In the genomic region with DNA sequence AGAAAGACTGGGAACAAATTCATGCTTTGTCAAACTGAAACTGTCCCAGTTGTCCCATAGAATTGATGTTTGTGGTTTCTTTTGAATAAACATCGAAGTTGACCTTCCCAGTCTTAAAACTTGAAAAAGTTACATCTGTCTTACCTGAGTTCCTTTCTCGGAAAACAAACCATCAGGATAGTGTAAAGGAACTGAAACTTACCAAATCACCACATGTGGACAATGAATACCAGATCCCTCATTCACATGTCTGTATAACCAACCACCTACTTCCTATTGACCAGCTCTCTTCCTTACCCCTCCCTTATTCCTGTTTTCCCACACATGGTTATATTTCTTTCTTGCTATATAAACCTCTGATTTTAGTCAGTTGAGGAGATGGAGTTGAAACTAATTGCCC, we compare ENCODE assay signal across 30 cellular contexts.
"Had no signal": no experiment of that assay in that cellular context is flagged by ENCODE, and none has a peak within 500 bp of the region (broad histone marks: within the 10 kb centered on the region; RNA-seq: fewer than 3 reads in every experiment).

No MANE protein-coding gene starts in this region.

- DNase-seq: activated CD4-positive, alpha-beta T cell treated with anti-CD3 and anti-CD28 coated beads for 4 hours; activated CD4-positive, alpha-beta T cell treated with anti-CD3 and anti-CD28 coated beads, Interleukin-2, amount 50 U/mL, for 48 hours; activated CD8-positive, alpha-beta memory T cell treated with anti-CD3 and anti-CD28 coated beads for 24 hours; activated gamma-delta T cell treated with Interleukin-2 at 50 U/mL for 16 hours; activated naive CD4-positive, alpha-beta T cell treated with anti-CD3 and anti-CD28 coated beads, Interleukin-2, amount 50 U/mL, for 16 hours; activated T-cell treated with anti-CD3 and anti-CD28 coated beads, Interleukin-2, amount 50 U/mL, for 1 hour; amygdala; caudate nucleus; cortex of kidney; effector memory CD8-positive, alpha-beta T cell; erythroblast; gastrocnemius medialis; glutamatergic neuron; islet precursor cell; left ventricle myocardium inferior; mesendoderm; stimulated activated CD4-positive, alpha-beta T cell treated with anti-CD3 and anti-CD28 coated beads, Interleukin-1b, Interleukin-23, amount 100 ng/mL, for 48 hours; stimulated activated CD4-positive, alpha-beta T cell treated with anti-CD3 and anti-CD28 coated beads, Interleukin-4, amount 100 ng/mL, for 4 hours; stimulated activated CD8-positive, alpha-beta memory T cell treated with anti-CD3 and anti-CD28 coated beads, Interleukin-4, amount 100 ng/mL, for 48 hours; stomach; thyroid gland; upper lobe of left lung had no signal

- H3K36me3 Mint-ChIP-seq: natural killer cell treated with Interleukin-12 subunit alpha and Interleukin-12 subunit beta and Interleukin-15 and Interleukin-18, amount 100 ng/mL, for 72 hours; stimulated activated memory B cell treated with anti-CD40 and anti-IgM and Interleukin-4, amounts not matched to agents 10 μg/mL and 1 μg/mL and 100 μg/mL, for 72 hours had no signal

- H3K9me3 ChIP-seq: gastrocnemius medialis, right atrium auricular region, thyroid gland, upper lobe of left lung had no signal

- H3K36me3 ChIP-seq: gastrocnemius medialis, left ventricle myocardium inferior, right atrium auricular region, stomach, thyroid gland, upper lobe of left lung had no signal

- H3K4me3 Mint-ChIP-seq: activated T-helper 17 cell treated with anti-CD3 and anti-CD28 coated beads, Interleukin-2, amount 50 U/mL, for 72 hours; effector memory CD8-positive, alpha-beta T cell; natural killer cell treated with Interleukin-12 subunit alpha and Interleukin-12 subunit beta and Interleukin-15 and Interleukin-18, amount 100 ng/mL, for 72 hours; stimulated activated memory B cell treated with anti-CD40 and anti-IgM and Interleukin-4, amounts not matched to agents 10 μg/mL and 1 μg/mL and 100 μg/mL, for 72 hours had no signal

- H3K27ac ChIP-seq: gastrocnemius medialis, hepatocyte, left ventricle myocardium inferior, right atrium auricular region, stomach, thyroid gland, upper lobe of left lung, VCaP had no signal

- H3K27me3 ChIP-seq: gastrocnemius medialis, hepatocyte, right atrium auricular region, stomach, thyroid gland, upper lobe of left lung had no signal

- H3K4me1 Mint-ChIP-seq: activated T-helper 17 cell treated with anti-CD3 and anti-CD28 coated beads, Interleukin-2, amount 50 U/mL, for 72 hours had no signal

- H3K79me2 ChIP-seq: hepatocyte had no signal

- H2AFZ ChIP-seq: hepatocyte had no signal

- H3K4me3 ChIP-seq: gastrocnemius medialis, hepatocyte, left ventricle myocardium inferior, lung, right atrium auricular region, smooth muscle cell, stomach, thyroid gland, upper lobe of left lung had no signal

- H3K27me3 Mint-ChIP-seq: activated T-helper 17 cell treated with anti-CD3 and anti-CD28 coated beads, Interleukin-2, amount 50 U/mL, for 72 hours; effector memory CD8-positive, alpha-beta T cell; natural killer cell treated with Interleukin-12 subunit alpha and Interleukin-12 subunit beta and Interleukin-15 and Interleukin-18, amount 100 ng/mL, for 72 hours; stimulated activated memory B cell treated with anti-CD40 and anti-IgM and Interleukin-4, amounts not matched to agents 10 μg/mL and 1 μg/mL and 100 μg/mL, for 72 hours had no signal

- H3K4me2 ChIP-seq: hepatocyte, smooth muscle cell had no signal

- ATAC-seq: activated T-helper 17 cell treated with anti-CD3 and anti-CD28 coated beads, Interleukin-2, amount 50 U/mL, for 72 hours; effector memory CD8-positive, alpha-beta T cell; gastrocnemius medialis; natural killer cell treated with Interleukin-12 subunit alpha and Interleukin-12 subunit beta and Interleukin-15 and Interleukin-18, amount 100 ng/mL, for 72 hours; stimulated activated memory B cell treated with anti-CD40 and anti-IgM and Interleukin-4, amounts not matched to agents 10 μg/mL and 1 μg/mL and 100 μg/mL, for 72 hours had no signal

- H3K4me1 ChIP-seq: gastrocnemius medialis, left ventricle myocardium inferior, right atrium auricular region, stomach, thyroid gland, upper lobe of left lung had no signal
